ENCODE assay signal across 9 cellular contexts in genomic region chr18:33201509-33201926, GRCh38.
DNase-seq lines count a peak whose midpoint lies in the region; ATAC-seq, FAIRE-seq and TF ChIP-seq lines count a peak whose summit lies in the region.
"Had no signal": no experiment of that assay in that cellular context is flagged by ENCODE, and none has a peak within 500 bp of the region (broad histone marks: within the 10 kb centered on the region; RNA-seq: fewer than 3 reads in every experiment).

No MANE protein-coding gene starts in this region.

- H3K4me2 ChIP-seq in GM12878 (ENCODE audit: control insufficient read depth, insufficient read depth), result no peak overlapping the region

- H2AFZ ChIP-seq in GM12878 (ENCODE audit: control insufficient read depth, low read depth, low read length), result no peak overlapping the region

- TF ChIP-seq RAD21 in Ishikawa (IDR thresholded peaks at IDR 0.05; ENCODE audit: low read depth) (peak; percentile 53), GM12878 (IDR thresholded peaks at IDR 0.05; ENCODE audit: insufficient read depth, low read depth, low read length) (no peak)

- POLR2A ChIA-PET in GM12878 (lab: Charles Lee), result no interaction called here

- H3K9me3 ChIP-seq in GM12878 (replicated peaks; ENCODE audit: control insufficient read depth, insufficient read depth, low read length) (no peaks in the 10 kb centered on the region), left lung (no peaks in the 10 kb centered on the region)

- WGBS in GM12878 (ENCODE audit: insufficient coverage, insufficient replicate concordance, low lambda C conversion rate, missing lambda C conversion rate), result 3% methylated on average over 8 of the region's 8 CpGs

- FAIRE-seq in GM12878 (lab: Jason Lieb, UNC), result no peak

- RAD21 ChIA-PET in GM12878 (lab: Charles Lee; ENCODE audit: unreplicated experiment), result no interaction called here

- H3K4me1 ChIP-seq in GM12878 (ENCODE audit: control insufficient read depth, insufficient read depth, low read length) (no peaks in the 10 kb centered on the region), left lung (no peaks in the 10 kb centered on the region)

- no peak overlapping the region for H3K4me3 ChIP-seq in GM12878
- no peak overlapping the region for H3K4me3 ChIP-seq in left lung

- TF ChIP-seq CTCF in GM12878 (IDR thresholded peaks at IDR 0.05 in 2 of 3, conservative IDR thresholded peaks at IDR 0.05 in 1 of 3; ENCODE audit: control insufficient read depth in 2 of 3, extremely low read depth in 1 of 3, insufficient read depth in 1 of 3, low read depth in 3 of 3, low read length in 3 of 3) (peak; percentile 21 to 41 (median 34); a peak in 3 of 6 replicates), left lung (IDR thresholded peaks at IDR 0.05) (peak in 1 of 2 donors; percentile 58)

- no TSS peak for BruUV-seq in GM12878 (replicated peaks; lab: Mats Ljungman, UMichigan)

- no peak overlapping the region for H3K27ac ChIP-seq in GM12878 (ENCODE audit: control insufficient read depth, insufficient read depth)
- no peak overlapping the region for H3K27ac ChIP-seq in left lung

- H3K36me3 ChIP-seq in GM12878 (ENCODE audit: control insufficient read depth in 2 of 2, insufficient read depth in 2 of 2, low read length in 1 of 2), result no peaks in the 10 kb centered on the region
- no peaks in the 10 kb centered on the region for H3K36me3 ChIP-seq in left lung

- in situ Hi-C loops in GM12878 (cut with MboI), result no loop called here

- no peak for TF ChIP-seq POLR2A in GM12878 (IDR thresholded peaks at IDR 0.05; ENCODE audit: low read depth, low read length)

- DNase-seq in AML-193 (lab: John Stamatoyannopoulos, UW) (peak; percentile 6 to 24), GM12878 (ENCODE audit: low read depth, low spot score) (no peak), left lung (no peak), T-helper 2 cell (no peak), NCI-H128 (lab: John Stamatoyannopoulos, UW; ENCODE audit: unreplicated experiment) (no peak)
- no peak for DNase-seq in activated naive CD4-positive, alpha-beta T cell treated with Interleukin-2 at 50 U/mL for 16 hours
- DNase-seq: naive B cell had no signal

- CTCF ChIA-PET in GM12878 (lab: Yijun Ruan, JAX), result interaction anchor here (0.8 to 1.6 kb wide), 4 partner anchors 9 to 32 kb away, joined by 3 to 4 read pairs (median 3); no protein-coding TSS in a partner anchor

- intact Hi-C loops in GM12878 (cut with micrococcal nuclease; ENCODE audit: unreplicated experiment) (no loop called here), left lung (cut with DNase I) (no loop called here)

- no peak for ATAC-seq in GM12878
- ATAC-seq in left lung, result peak; percentile 70
- no peak for ATAC-seq in HG02798 (IDR thresholded peaks at IDR 0.05; ENCODE audit: poor library complexity, unreplicated experiment)

- SMC1A ChIA-PET in GM12878 (lab: Charles Lee; ENCODE audit: uncharacterized antibody, unreplicated experiment), result interaction anchor here (0.6 to 0.7 kb wide), 2 partner anchors 1037 to 1506 kb away, joined by 3 read pairs; no protein-coding TSS in a partner anchor

- TF ChIP-seq EP300 in Ishikawa (IDR thresholded peaks at IDR 0.05; ENCODE audit: borderline replicate concordance) (peak; percentile 40; the same call in 1 of the 2 replicates), GM12878 (IDR thresholded peaks at IDR 0.05; ENCODE audit: borderline replicate concordance in 1 of 2, control insufficient read depth in 1 of 2, low read depth in 2 of 2, low read length in 2 of 2) (no peak)

- no peak overlapping the region for H3K9ac ChIP-seq in GM12878 (ENCODE audit: control insufficient read depth, insufficient read depth, low read length)

- H3K27me3 ChIP-seq in GM12878 (replicated peaks in 1 of 2; ENCODE audit: control insufficient read depth in 2 of 2, insufficient read depth in 2 of 2, low read length in 1 of 2) (no peaks in the 10 kb centered on the region), left lung (no peaks in the 10 kb centered on the region)

- no peaks in the 10 kb centered on the region for H3K79me2 ChIP-seq in GM12878 (ENCODE audit: control insufficient read depth, insufficient read depth, low read length)

- no peaks in the 10 kb centered on the region for H4K20me1 ChIP-seq in GM12878 (ENCODE audit: control insufficient read depth, insufficient read depth)

TF ChIP-seq in Ishikawa, 13 proteins besides CTCF, POLR2A, EP300 and RAD21 (continues in another document):
- no peak for TF ChIP-seq CREB1 (IDR thresholded peaks at IDR 0.05; ENCODE audit: low read depth)
- no peak; the same call in 1 of the 2 replicates for TF ChIP-seq NFIC (IDR thresholded peaks at IDR 0.05)
- TF ChIP-seq, protein P1, sequence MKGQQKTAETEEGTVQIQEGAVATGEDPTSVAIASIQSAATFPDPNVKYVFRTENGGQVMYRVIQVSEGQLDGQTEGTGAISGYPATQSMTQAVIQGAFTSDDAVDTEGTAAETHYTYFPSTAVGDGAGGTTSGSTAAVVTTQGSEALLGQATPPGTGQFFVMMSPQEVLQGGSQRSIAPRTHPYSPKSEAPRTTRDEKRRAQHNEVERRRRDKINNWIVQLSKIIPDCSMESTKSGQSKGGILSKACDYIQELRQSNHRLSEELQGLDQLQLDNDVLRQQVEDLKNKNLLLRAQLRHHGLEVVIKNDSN (IDR thresholded peaks at IDR 0.05), result no peak
- no peak for TF ChIP-seq MAX (IDR thresholded peaks at IDR 0.05)
- TF ChIP-seq TAF1 (IDR thresholded peaks at IDR 0.05; ENCODE audit: low read depth), result no peak
- TF ChIP-seq EGR1 (IDR thresholded peaks at IDR 0.05), result no peak
- TF ChIP-seq YY1 (IDR thresholded peaks at IDR 0.05; ENCODE audit: low read depth), result no peak

TF ChIP-seq in GM12878, 131 proteins besides CTCF, POLR2A, EP300 and RAD21:
- TF ChIP-seq KAT2A (conservative IDR thresholded peaks at IDR 0.05; ENCODE audit: control insufficient read depth, low read depth, low read length), result no peak
TF ChIP-seq in GM12878: peak in this region for 0.

Comparison
In these comparisons a context has a peak if more than half of its experiments do, and no peak if none do; other contexts are left out.
1. DNase-seq: peak in AML-193 (2 of 2); none in GM12878 (single experiment), left lung (0 of 2), T-helper 2 cell (0 of 5), NCI-H128 (single experiment) and activated naive CD4-positive, alpha-beta T cell treated with Interleukin-2 at 50 U/mL for 16 hours (single experiment).